Comparison of ENCODE assay signal across 9 cellular contexts in genomic region chr6:166950443-166950821, GRCh38. TPM values are rescaled to one million over a fixed set of nuclear protein-coding genes. Genes with fewer than 3 reads are reported as not detected.
DNase-seq lines count a peak whose midpoint lies in the region; ATAC-seq, FAIRE-seq and TF ChIP-seq lines count a peak whose summit lies in the region.
"Had no signal": no experiment of that assay in that cellular context is flagged by ENCODE, and none has a peak within 500 bp of the region (broad histone marks: within the 10 kb centered on the region; RNA-seq: fewer than 3 reads in every experiment).

No MANE protein-coding gene starts in this region.

- no peaks in the 10 kb centered on the region for H3K27me3 Mint-ChIP-seq in activated T-cell treated with anti-CD3 and anti-CD28 coated beads, Interleukin-2, amount 50 U/mL, for 4 hours (ENCODE audit: low read depth)
- H3K27me3 Mint-ChIP-seq in activated CD8-positive, alpha-beta T cell treated with anti-CD3 and anti-CD28 coated beads for 36 hours, result no peaks in the 10 kb centered on the region
- no peaks in the 10 kb centered on the region for H3K27me3 Mint-ChIP-seq in naive thymus-derived CD8-positive, alpha-beta T cell

- FAIRE-seq in urothelium cell line (lab: Jason Lieb, UNC), result no peak
- FAIRE-seq: islet of Langerhans had no signal

- H3K27ac Mint-ChIP-seq in activated CD8-positive, alpha-beta T cell treated with anti-CD3 and anti-CD28 coated beads for 36 hours, result peak overlapping the region; percentile 79
- peak overlapping the region; percentile 50 to 98 (median 83) for H3K27ac Mint-ChIP-seq in naive thymus-derived CD8-positive, alpha-beta T cell

- peaks cover 21% of the 10 kb centered on the region for H3K36me3 Mint-ChIP-seq in activated T-cell treated with anti-CD3 and anti-CD28 coated beads, Interleukin-2, amount 50 U/mL, for 4 hours (ENCODE audit: insufficient read depth)
- peaks cover 56% of the 10 kb centered on the region for H3K36me3 Mint-ChIP-seq in activated CD8-positive, alpha-beta T cell treated with anti-CD3 and anti-CD28 coated beads for 36 hours (ENCODE audit: low read depth)
- peaks cover 5 to 72% (median 17%) of the 10 kb centered on the region in 3 donors for H3K36me3 Mint-ChIP-seq in naive thymus-derived CD8-positive, alpha-beta T cell

- POLR2A ChIA-PET in activated CD8-positive, alpha-beta T cell treated with anti-CD3 and anti-CD28 coated beads for 36 hours (lab: Charles Lee), result interaction anchor here (1.1 to 1.2 kb wide), 2 partner anchors 22 to 43 kb away, joined by 3 to 4 read pairs; no protein-coding TSS in a partner anchor
- POLR2A ChIA-PET in naive thymus-derived CD8-positive, alpha-beta T cell (lab: Charles Lee), result interaction anchor here (1.0 kb wide), 1 partner anchor 13 kb away, joined by 3 read pairs; no protein-coding TSS in a partner anchor

- DNase-seq in activated T-cell treated with anti-CD3 and anti-CD28 coated beads, Interleukin-2, amount 50 U/mL, for 4 hours, result no peak
- no peak for DNase-seq in activated T-cell treated with anti-CD3 and anti-CD28 coated beads for 4 hours
- DNase-seq in activated CD8-positive, alpha-beta T cell treated with anti-CD3 and anti-CD28 coated beads for 36 hours, result no peak
- no peak for DNase-seq in naive thymus-derived CD8-positive, alpha-beta T cell
- no peak for DNase-seq in RKO (ENCODE audit: low spot score)
- DNase-seq in urothelium cell line (ENCODE audit: low spot score), result no peak
- DNase-seq in foreskin melanocyte, result no peak

- intact Hi-C loops in activated CD8-positive, alpha-beta T cell treated with anti-CD3 and anti-CD28 coated beads for 36 hours (cut with micrococcal nuclease), result loop anchor here (2.0 kb wide), 1 partner anchor 164 kb away; no protein-coding TSS in a partner anchor

- H3K4me1 Mint-ChIP-seq in activated T-cell treated with anti-CD3 and anti-CD28 coated beads, Interleukin-2, amount 50 U/mL, for 4 hours (ENCODE audit: low read depth), result peaks cover 68% of the 10 kb centered on the region
- peaks cover 56% of the 10 kb centered on the region for H3K4me1 Mint-ChIP-seq in activated CD8-positive, alpha-beta T cell treated with anti-CD3 and anti-CD28 coated beads for 36 hours (ENCODE audit: low read depth)
- peaks cover 29 to 64% (median 55%) of the 10 kb centered on the region in 4 donors for H3K4me1 Mint-ChIP-seq in naive thymus-derived CD8-positive, alpha-beta T cell

- H3K4me3 Mint-ChIP-seq in activated T-cell treated with anti-CD3 and anti-CD28 coated beads, Interleukin-2, amount 50 U/mL, for 4 hours, result peak overlapping the region; percentile 77
- H3K4me3 Mint-ChIP-seq in activated CD8-positive, alpha-beta T cell treated with anti-CD3 and anti-CD28 coated beads for 36 hours, result peak overlapping the region; percentile 42
- peak overlapping the region in 9 of 10 donors; percentile 10 to 85 (median 46) for H3K4me3 Mint-ChIP-seq in naive thymus-derived CD8-positive, alpha-beta T cell

- peak; percentile 40 to 45 for ATAC-seq in activated T-cell treated with anti-CD3 and anti-CD28 coated beads, Interleukin-2, amount 50 U/mL, for 4 hours
- peak; percentile 34 for ATAC-seq in HG02970 (IDR thresholded peaks at IDR 0.05; ENCODE audit: low FRiP score, unreplicated experiment)
- ATAC-seq in activated CD8-positive, alpha-beta T cell treated with anti-CD3 and anti-CD28 coated beads for 36 hours, result no peak
- ATAC-seq in naive thymus-derived CD8-positive, alpha-beta T cell, result no peak

- no peaks in the 10 kb centered on the region for H3K9me3 Mint-ChIP-seq in activated T-cell treated with anti-CD3 and anti-CD28 coated beads, Interleukin-2, amount 50 U/mL, for 4 hours
- no peaks in the 10 kb centered on the region for H3K9me3 Mint-ChIP-seq in activated CD8-positive, alpha-beta T cell treated with anti-CD3 and anti-CD28 coated beads for 36 hours
- H3K9me3 Mint-ChIP-seq in naive thymus-derived CD8-positive, alpha-beta T cell, result no peaks in the 10 kb centered on the region

- no peak for TF ChIP-seq CTCF in activated CD8-positive, alpha-beta T cell treated with anti-CD3 and anti-CD28 coated beads for 36 hours (IDR thresholded peaks at IDR 0.05)

- CTCF ChIA-PET in activated CD8-positive, alpha-beta T cell treated with anti-CD3 and anti-CD28 coated beads for 36 hours (lab: Charles Lee), result interaction anchor here (0.8 to 3.1 kb wide), 5 partner anchors 13 to 110 kb away, joined by 3 to 13 read pairs (median 4); no protein-coding TSS in a partner anchor

RNA-seq across cellular contexts. Expression of gene RNASET2, which starts 5.9 kb away (rescaled TPM):
- 10 to 100 TPM; 43.7 to 67.3 (median 49.4) TPM for total RNA-seq in activated T-cell treated with anti-CD3 and anti-CD28 coated beads, Interleukin-2, amount 50 U/mL, for 4 hours
- 10 to 100 TPM; 69.2 to 70.2 TPM for total RNA-seq in activated CD8-positive, alpha-beta T cell treated with anti-CD3 and anti-CD28 coated beads for 36 hours
- total RNA-seq in naive thymus-derived CD8-positive, alpha-beta T cell, result 10 to 100 TPM; 72.7 to 75.2 TPM
- 100 to 1,000 TPM; 141 to 283 (median 248) TPM for polyA plus RNA-seq in naive thymus-derived CD8-positive, alpha-beta T cell

RNA-seq across cellular contexts. Expression of gene CEP43, which starts 48.8 kb away (rescaled TPM):
- total RNA-seq in activated T-cell treated with anti-CD3 and anti-CD28 coated beads, Interleukin-2, amount 50 U/mL, for 4 hours, result 10 to 100 TPM; 19.5 to 20.2 (median 19.5) TPM
- total RNA-seq in activated CD8-positive, alpha-beta T cell treated with anti-CD3 and anti-CD28 coated beads for 36 hours, result 10 to 100 TPM; 20.2 to 21.3 TPM
- total RNA-seq in naive thymus-derived CD8-positive, alpha-beta T cell, result 10 to 100 TPM; 14.9 to 15.3 TPM
- 1 to 10 TPM; 2.5 to 4.5 (median 4.3) TPM for polyA plus RNA-seq in naive thymus-derived CD8-positive, alpha-beta T cell

Comparison
In these comparisons a context has a peak if more than half of its experiments do, and no peak if none do; other contexts are left out.
1. ATAC-seq: peak in activated T-cell treated with anti-CD3 and anti-CD28 coated beads, Interleukin-2, amount 50 U/mL, for 4 hours (2 of 2) and HG02970 (single experiment); none in activated CD8-positive, alpha-beta T cell treated with anti-CD3 and anti-CD28 coated beads for 36 hours (single experiment) and naive thymus-derived CD8-positive, alpha-beta T cell (0 of 2).
2. Peak in every context shown above with its lines, with median percentiles within 50 percentile points of each other: H3K4me3 Mint-ChIP-seq.